1 cellular context compared by ENCODE assay signal in the genomic region with DNA sequence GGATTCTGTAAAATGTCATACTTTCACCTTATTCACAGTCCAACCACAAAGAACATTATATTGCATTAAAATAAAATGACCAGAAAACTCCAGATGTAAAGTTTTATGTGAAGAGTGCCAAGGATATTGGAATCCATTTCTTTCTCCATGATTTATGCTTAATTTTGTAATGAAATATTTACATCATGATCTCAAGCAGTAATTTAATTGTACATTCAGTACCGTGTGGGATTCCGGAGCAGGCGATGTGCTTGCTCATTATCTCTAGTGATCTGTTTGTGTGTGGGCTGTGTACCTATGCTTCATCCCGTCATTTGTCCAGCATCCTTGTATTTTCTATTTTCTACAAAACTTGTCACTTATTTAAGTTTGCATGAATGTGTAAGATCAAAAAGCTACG.
TF ChIP-seq lines count a peak whose summit lies in the region.

No MANE protein-coding gene starts in this region.

TF ChIP-seq in SK-N-SH treated with all-trans-retinoic acid at 6 μM for 48 hours, 23 proteins besides CTCF, POLR2A, EP300 and RAD21 (continued from another document):
- TF ChIP-seq, protein P1, sequence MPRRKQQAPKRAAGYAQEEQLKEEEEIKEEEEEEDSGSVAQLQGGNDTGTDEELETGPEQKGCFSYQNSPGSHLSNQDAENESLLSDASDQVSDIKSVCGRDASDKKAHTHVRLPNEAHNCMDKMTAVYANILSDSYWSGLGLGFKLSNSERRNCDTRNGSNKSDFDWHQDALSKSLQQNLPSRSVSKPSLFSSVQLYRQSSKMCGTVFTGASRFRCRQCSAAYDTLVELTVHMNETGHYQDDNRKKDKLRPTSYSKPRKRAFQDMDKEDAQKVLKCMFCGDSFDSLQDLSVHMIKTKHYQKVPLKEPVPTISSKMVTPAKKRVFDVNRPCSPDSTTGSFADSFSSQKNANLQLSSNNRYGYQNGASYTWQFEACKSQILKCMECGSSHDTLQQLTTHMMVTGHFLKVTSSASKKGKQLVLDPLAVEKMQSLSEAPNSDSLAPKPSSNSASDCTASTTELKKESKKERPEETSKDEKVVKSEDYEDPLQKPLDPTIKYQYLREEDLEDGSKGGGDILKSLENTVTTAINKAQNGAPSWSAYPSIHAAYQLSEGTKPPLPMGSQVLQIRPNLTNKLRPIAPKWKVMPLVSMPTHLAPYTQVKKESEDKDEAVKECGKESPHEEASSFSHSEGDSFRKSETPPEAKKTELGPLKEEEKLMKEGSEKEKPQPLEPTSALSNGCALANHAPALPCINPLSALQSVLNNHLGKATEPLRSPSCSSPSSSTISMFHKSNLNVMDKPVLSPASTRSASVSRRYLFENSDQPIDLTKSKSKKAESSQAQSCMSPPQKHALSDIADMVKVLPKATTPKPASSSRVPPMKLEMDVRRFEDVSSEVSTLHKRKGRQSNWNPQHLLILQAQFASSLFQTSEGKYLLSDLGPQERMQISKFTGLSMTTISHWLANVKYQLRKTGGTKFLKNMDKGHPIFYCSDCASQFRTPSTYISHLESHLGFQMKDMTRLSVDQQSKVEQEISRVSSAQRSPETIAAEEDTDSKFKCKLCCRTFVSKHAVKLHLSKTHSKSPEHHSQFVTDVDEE (CRISPR knock-in tag; IDR thresholded peaks at IDR 0.05): peak; percentile 47; the same call in 1 of the 2 replicates
- TF ChIP-seq SNAI2 (CRISPR knock-in tag; IDR thresholded peaks at IDR 0.05): no peak
